17 cellular contexts compared by ENCODE assay signal in the genomic region with DNA sequence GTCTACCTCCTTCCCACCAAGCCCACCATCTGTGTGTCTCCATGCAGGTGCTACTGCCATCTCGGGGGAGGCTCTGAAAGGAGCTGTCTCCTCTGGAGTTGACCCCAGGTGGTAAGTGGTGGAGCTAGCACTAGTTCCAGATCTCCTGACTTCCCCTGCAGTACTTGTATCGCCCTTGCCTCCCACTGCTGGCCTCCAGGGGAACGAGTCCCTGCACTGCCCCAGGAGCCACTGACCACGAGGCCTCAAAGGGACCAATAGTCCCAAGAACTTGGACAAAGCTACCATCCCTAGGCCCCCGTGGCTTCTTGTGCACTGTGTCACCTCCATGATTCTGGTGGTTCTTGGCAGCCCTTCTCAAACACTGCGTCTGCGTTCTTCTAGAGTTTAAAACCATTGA.
DNase-seq lines count a peak whose midpoint lies in the region; ATAC-seq and TF ChIP-seq lines count a peak whose summit lies in the region.
"Had no signal": no experiment of that assay in that cellular context is flagged by ENCODE, and none has a peak within 500 bp of the region (broad histone marks: within the 10 kb centered on the region; RNA-seq: fewer than 3 reads in every experiment).

No MANE protein-coding gene starts in this region.

- DNase-seq in cardiac septum (ENCODE audit: low spot score) = peak; percentile 56
- DNase-seq in right atrium auricular region (ENCODE audit: low spot score) = no peak
- DNase-seq in endothelial cell (ENCODE audit: low spot score) = no peak
- no peak for DNase-seq in neuronal stem cell (ENCODE audit: low spot score)
- DNase-seq: CD4-positive, CD25-positive, alpha-beta regulatory T cell; CD8-positive, alpha-beta T cell; DMS153; DND-41; GM23248; HCEC 1CT had no signal

- no peak overlapping the region for H3K14ac ChIP-seq in neuronal stem cell (ENCODE audit: low read length)

- no CpG with 5 or more reads among the region's 7 CpGs for WGBS in neuronal stem cell (ENCODE audit: extremely low coverage in 2 of 2, insufficient read length in 2 of 2, insufficient replicate concordance in 1 of 2), 2 donors

- H3K4me1 Mint-ChIP-seq in endothelial cell (ENCODE audit: unreplicated experiment) = peaks cover 5% of the 10 kb centered on the region
- H3K4me1 Mint-ChIP-seq: B cell; CD4-positive, CD25-positive, alpha-beta regulatory T cell had no signal

- no peak overlapping the region for H3K18ac ChIP-seq in neuronal stem cell (ENCODE audit: low read length)

- H3K36me3 ChIP-seq in right atrium auricular region (peaks cover 8% of the 10 kb centered on the region), neuronal stem cell (replicated peaks in 1 of 2; ENCODE audit: control insufficient read depth in 2 of 2, insufficient read depth in 2 of 2, low read length in 2 of 2) (no peaks in the 10 kb centered on the region)
- H3K36me3 ChIP-seq: BLaER1 had no signal

- H4K8ac ChIP-seq in neuronal stem cell (ENCODE audit: low read depth, low read length) = no peak overlapping the region

- no peaks in the 10 kb centered on the region for H3K36me3 Mint-ChIP-seq in endothelial cell (ENCODE audit: low read depth, unreplicated experiment)
- H3K36me3 Mint-ChIP-seq: CD4-positive, CD25-positive, alpha-beta regulatory T cell; CD8-positive, alpha-beta T cell had no signal

- H3K27me3 ChIP-seq in right atrium auricular region = no peaks in the 10 kb centered on the region
- H3K27me3 ChIP-seq in neuronal stem cell (ENCODE audit: control insufficient read depth in 3 of 3, insufficient read depth in 3 of 3, low read depth in 1 of 3, low read length in 3 of 3) = no peaks in the 10 kb centered on the region
- H3K27me3 ChIP-seq: BLaER1 had no signal

- H3K9ac ChIP-seq in neuronal stem cell (ENCODE audit: low read depth, low read length, poor library complexity) = no peak overlapping the region
- H3K9ac ChIP-seq: BLaER1, GM23248 had no signal

- ATAC-seq in GM21381 (IDR thresholded peaks at IDR 0.05; ENCODE audit: unreplicated experiment) (no peak), HG03342 (IDR thresholded peaks at IDR 0.05; ENCODE audit: unreplicated experiment) (no peak)
- ATAC-seq: CD8-positive, alpha-beta T cell had no signal

- no peak overlapping the region for H4K91ac ChIP-seq in neuronal stem cell (ENCODE audit: low read depth, low read length, poor library complexity)

- no peak overlapping the region for H3K23ac ChIP-seq in neuronal stem cell (ENCODE audit: low read depth, low read length, poor library complexity)

- no peak overlapping the region for H2AK5ac ChIP-seq in neuronal stem cell (ENCODE audit: low read depth, low read length)

- H3K9me3 ChIP-seq in right atrium auricular region = no peaks in the 10 kb centered on the region
- H3K9me3 ChIP-seq in neuronal stem cell (replicated peaks in 1 of 2; ENCODE audit: control insufficient read depth in 2 of 2, insufficient read depth in 1 of 2, low read depth in 1 of 2, low read length in 2 of 2) = no peaks in the 10 kb centered on the region
- H3K9me3 ChIP-seq: BLaER1, Caco-2 had no signal

- H3K4me3 Mint-ChIP-seq in endothelial cell (ENCODE audit: unreplicated experiment) = no peak overlapping the region
- H3K4me3 Mint-ChIP-seq: B cell; CD4-positive, CD25-positive, alpha-beta regulatory T cell; CD8-positive, alpha-beta T cell had no signal

- no peak overlapping the region for H2BK120ac ChIP-seq in neuronal stem cell (ENCODE audit: low read depth, low read length)

- no peak overlapping the region for H2AFZ ChIP-seq in neuronal stem cell (ENCODE audit: low read length)
- H2AFZ ChIP-seq: GM23248 had no signal

- no peaks in the 10 kb centered on the region for H3K9me3 Mint-ChIP-seq in endothelial cell (ENCODE audit: unreplicated experiment)
- H3K9me3 Mint-ChIP-seq: CD4-positive, CD25-positive, alpha-beta regulatory T cell; CD8-positive, alpha-beta T cell had no signal

- peak overlapping the region; percentile 19 for H3K4ac ChIP-seq in neuronal stem cell (ENCODE audit: low read length)

- H3K79me1 ChIP-seq in neuronal stem cell (ENCODE audit: low read depth, low read length) = no peaks in the 10 kb centered on the region

- peak overlapping the region; percentile 39 for H3K27ac Mint-ChIP-seq in endothelial cell (ENCODE audit: unreplicated experiment)
- H3K27ac Mint-ChIP-seq: B cell; CD4-positive, CD25-positive, alpha-beta regulatory T cell; CD8-positive, alpha-beta T cell had no signal

- H3K4me2 ChIP-seq in neuronal stem cell (ENCODE audit: insufficient read depth, low read length, poor library complexity, severe bottlenecking) = no peak overlapping the region
- H3K4me2 ChIP-seq: BLaER1 had no signal

- no peak overlapping the region for H3K4me3 ChIP-seq in right atrium auricular region
- H3K4me3 ChIP-seq in neuronal stem cell (ENCODE audit: low read length in 2 of 2) = no peak overlapping the region
- H3K4me3 ChIP-seq: BLaER1, GM23248 had no signal

- H2BK12ac ChIP-seq in neuronal stem cell (ENCODE audit: low read length) = no peak overlapping the region

- H3K4me1 ChIP-seq in right atrium auricular region = peaks cover 0 to 28% of the 10 kb centered on the region in 2 donors
- peaks cover 0 to 10% of the 10 kb centered on the region in 2 donors for H3K4me1 ChIP-seq in neuronal stem cell (ENCODE audit: control insufficient read depth in 2 of 2, insufficient read depth in 1 of 2, low read depth in 1 of 2, low read length in 2 of 2)
- H3K4me1 ChIP-seq: Caco-2 had no signal

- TF ChIP-seq CTCF in right atrium auricular region (IDR thresholded peaks at IDR 0.05) (no peak), endothelial cell (IDR thresholded peaks at IDR 0.05; ENCODE audit: unreplicated experiment) (no peak)

- intact Hi-C loops in cardiac septum (cut with DNase I) = no loop called here

- H2BK15ac ChIP-seq in neuronal stem cell (ENCODE audit: low read length) = no peak overlapping the region

- peaks cover 4% of the 10 kb centered on the region for H3K27me3 Mint-ChIP-seq in endothelial cell (ENCODE audit: unreplicated experiment)
- H3K27me3 Mint-ChIP-seq: CD4-positive, CD25-positive, alpha-beta regulatory T cell had no signal

- no peak overlapping the region for H2BK5ac ChIP-seq in neuronal stem cell (ENCODE audit: low read length)

- H3K27ac ChIP-seq in right atrium auricular region (no peak overlapping the region), neuronal stem cell (replicated peaks; ENCODE audit: low read length) (no peak overlapping the region)
- H3K27ac ChIP-seq: 22Rv1, BLaER1, C4-2B, GM23248 had no signal
